15 cellular contexts compared by ENCODE assay signal in the genomic region with DNA sequence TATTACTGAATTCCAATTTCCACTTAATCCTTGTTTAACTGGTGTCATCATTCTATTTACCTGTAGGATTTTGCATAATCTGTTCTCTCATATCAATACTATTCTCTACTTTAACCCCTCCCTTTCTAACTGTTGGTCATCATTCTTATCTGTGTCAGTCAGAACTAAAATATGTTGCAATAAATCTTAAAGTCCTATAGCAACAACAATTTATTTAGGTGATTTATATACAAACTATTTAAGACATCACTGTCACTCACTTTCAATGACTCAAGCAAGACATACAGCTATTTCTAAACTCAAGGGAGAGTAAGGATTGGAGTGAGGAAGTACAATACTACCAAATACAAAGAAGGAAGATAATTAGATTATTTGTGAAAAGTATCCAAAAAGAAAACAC.
DNase-seq lines count a peak whose midpoint lies in the region; ATAC-seq and TF ChIP-seq lines count a peak whose summit lies in the region.
"Had no signal": no experiment of that assay in that cellular context is flagged by ENCODE, and none has a peak within 500 bp of the region (broad histone marks: within the 10 kb centered on the region; RNA-seq: fewer than 3 reads in every experiment).

No MANE protein-coding gene starts in this region.

- no peaks in the 10 kb centered on the region for H3K36me3 Mint-ChIP-seq in activated CD8-positive, alpha-beta memory T cell treated with anti-CD3 and anti-CD28 coated beads, Interleukin-2, amount 10 ng/mL, durations not matched to agents 7 days and 5 days
- no peaks in the 10 kb centered on the region for H3K36me3 Mint-ChIP-seq in activated T-cell treated with anti-CD3 and anti-CD28 coated beads, Interleukin-2, amount 50 U/mL, for 4 hours (ENCODE audit: insufficient read depth)
- H3K36me3 Mint-ChIP-seq: IgD-negative memory B cell had no signal

- no peaks in the 10 kb centered on the region for H3K4me1 Mint-ChIP-seq in activated CD8-positive, alpha-beta memory T cell treated with anti-CD3 and anti-CD28 coated beads, Interleukin-2, amount 10 ng/mL, durations not matched to agents 7 days and 5 days
- no peaks in the 10 kb centered on the region for H3K4me1 Mint-ChIP-seq in activated T-cell treated with anti-CD3 and anti-CD28 coated beads, Interleukin-2, amount 50 U/mL, for 4 hours (ENCODE audit: low read depth)
- H3K4me1 Mint-ChIP-seq: B cell, IgD-negative memory B cell had no signal

- no peaks in the 10 kb centered on the region for H3K27me3 Mint-ChIP-seq in activated CD8-positive, alpha-beta memory T cell treated with anti-CD3 and anti-CD28 coated beads, Interleukin-2, amount 10 ng/mL, durations not matched to agents 7 days and 5 days
- no peaks in the 10 kb centered on the region for H3K27me3 Mint-ChIP-seq in activated T-cell treated with anti-CD3 and anti-CD28 coated beads, Interleukin-2, amount 50 U/mL, for 4 hours (ENCODE audit: low read depth)
- H3K27me3 Mint-ChIP-seq: B cell; CD4-positive, alpha-beta T cell; IgD-negative memory B cell had no signal

- CTCF ChIA-PET in mammary epithelial cell (lab: Charles Lee; ENCODE audit: low non-redundant PET), result no interaction called here
- CTCF ChIA-PET in activated CD8-positive, alpha-beta memory T cell treated with anti-CD3 and anti-CD28 coated beads, Interleukin-2, amount 10 ng/mL, durations not matched to agents 7 days and 5 days (lab: Charles Lee), result no interaction called here

- no peak overlapping the region for H2AFZ ChIP-seq in mammary epithelial cell (ENCODE audit: low read depth, low read length)

- H3K4me3 ChIP-seq in mammary epithelial cell (replicated peaks in 1 of 3; ENCODE audit: insufficient read depth in 1 of 3, low read depth in 2 of 3, low read length in 3 of 3), result no peak overlapping the region

- in situ Hi-C loops in mammary epithelial cell (cut with MboI; ENCODE audit: low sequenced_read_pairs in 2 of 2), result no loop called here

- peaks cover 7% of the 10 kb centered on the region for H3K9me3 Mint-ChIP-seq in activated CD8-positive, alpha-beta memory T cell treated with anti-CD3 and anti-CD28 coated beads, Interleukin-2, amount 10 ng/mL, durations not matched to agents 7 days and 5 days (ENCODE audit: low read depth)
- peaks cover 5% of the 10 kb centered on the region for H3K9me3 Mint-ChIP-seq in activated T-cell treated with anti-CD3 and anti-CD28 coated beads, Interleukin-2, amount 50 U/mL, for 4 hours

- ATAC-seq in GM18861 (IDR thresholded peaks at IDR 0.05; ENCODE audit: unreplicated experiment) (no peak), esophagus mucosa (no peak)
- ATAC-seq in activated CD8-positive, alpha-beta memory T cell treated with anti-CD3 and anti-CD28 coated beads, Interleukin-2, amount 10 ng/mL, durations not matched to agents 7 days and 5 days, result no peak
- no peak for ATAC-seq in activated T-cell treated with anti-CD3 and anti-CD28 coated beads, Interleukin-2, amount 50 U/mL, for 4 hours

- H3K4me3 Mint-ChIP-seq in activated CD8-positive, alpha-beta memory T cell treated with anti-CD3 and anti-CD28 coated beads, Interleukin-2, amount 10 ng/mL, durations not matched to agents 7 days and 5 days, result no peak overlapping the region
- no peak overlapping the region for H3K4me3 Mint-ChIP-seq in activated T-cell treated with anti-CD3 and anti-CD28 coated beads, Interleukin-2, amount 50 U/mL, for 4 hours
- H3K4me3 Mint-ChIP-seq: B cell; CD4-positive, alpha-beta T cell; IgD-negative memory B cell had no signal

- no peaks in the 10 kb centered on the region for H3K27me3 ChIP-seq in mammary epithelial cell (ENCODE audit: insufficient read depth, low read length)

- H3K4me2 ChIP-seq in mammary epithelial cell (ENCODE audit: insufficient read depth, low read depth, low read length), result no peak overlapping the region

- no peaks in the 10 kb centered on the region for H4K20me1 ChIP-seq in mammary epithelial cell (ENCODE audit: insufficient read depth, low read length)

- H3K4me1 ChIP-seq in mammary epithelial cell (ENCODE audit: insufficient read depth, low read length), result no peaks in the 10 kb centered on the region

- DNase-seq in HPDE6-E6E7 (ENCODE audit: extremely low spot score), result peak; percentile 2
- DNase-seq in RKO (ENCODE audit: low spot score), result peak; percentile 23
- peak; percentile 9 for DNase-seq in mammary epithelial cell
- no peak for DNase-seq in activated CD8-positive, alpha-beta memory T cell treated with anti-CD3 and anti-CD28 coated beads, Interleukin-2, amount 10 ng/mL, durations not matched to agents 7 days and 5 days
- no peak for DNase-seq in activated T-cell treated with anti-CD3 and anti-CD28 coated beads, Interleukin-2, amount 50 U/mL, for 4 hours
- DNase-seq: C1 segment of cervical spinal cord; Calu3; CD4-positive, alpha-beta T cell; DMS 273 treated with DMSO at 0.1 percent for 48 hours; DMS79; HCEC 1CT had no signal

- no peak overlapping the region for H3K9ac ChIP-seq in mammary epithelial cell (ENCODE audit: insufficient read depth, low read length)

- no peak for TF ChIP-seq CTCF in mammary epithelial cell (conservative IDR thresholded peaks at IDR 0.05 in 1 of 2, IDR thresholded peaks at IDR 0.05 in 1 of 2; ENCODE audit: extremely low read depth in 1 of 2, insufficient read depth in 1 of 2, low read depth in 1 of 2, low read length in 2 of 2)

- no peaks in the 10 kb centered on the region for H3K9me3 ChIP-seq in mammary epithelial cell (replicated peaks; ENCODE audit: insufficient read depth, low read length)

- H3K79me2 ChIP-seq in mammary epithelial cell (ENCODE audit: insufficient read depth, low read length), result no peaks in the 10 kb centered on the region

- no peaks in the 10 kb centered on the region for H3K36me3 ChIP-seq in mammary epithelial cell (ENCODE audit: insufficient read depth, low read length)

- intact Hi-C loops in mammary epithelial cell (cut with micrococcal nuclease), result no loop called here

- dilution Hi-C loops in mammary epithelial cell (cut with HindIII; ENCODE audit: low sequenced_read_pairs), result no loop called here

- H3K27ac ChIP-seq in mammary epithelial cell (ENCODE audit: insufficient read depth, low read depth, low read length), result no peak overlapping the region

- BruUV-seq in mammary epithelial cell (replicated peaks; lab: Mats Ljungman, UMichigan), result no TSS peak

- no peak overlapping the region for H3K27ac Mint-ChIP-seq in activated CD8-positive, alpha-beta memory T cell treated with anti-CD3 and anti-CD28 coated beads, Interleukin-2, amount 10 ng/mL, durations not matched to agents 7 days and 5 days
- H3K27ac Mint-ChIP-seq: B cell; CD4-positive, alpha-beta T cell; IgD-negative memory B cell had no signal

Comparison
In these comparisons a context has a peak if more than half of its experiments do, and no peak if none do; other contexts are left out.
1. DNase-seq: peak in HPDE6-E6E7 (single experiment), RKO (single experiment) and mammary epithelial cell (single experiment); none in activated CD8-positive, alpha-beta memory T cell treated with anti-CD3 and anti-CD28 coated beads, Interleukin-2, amount 10 ng/mL, durations not matched to agents 7 days and 5 days (single experiment) and activated T-cell treated with anti-CD3 and anti-CD28 coated beads, Interleukin-2, amount 50 U/mL, for 4 hours (single experiment).